Comparison of ENCODE assay signal across 21 cellular contexts in the genomic region with DNA sequence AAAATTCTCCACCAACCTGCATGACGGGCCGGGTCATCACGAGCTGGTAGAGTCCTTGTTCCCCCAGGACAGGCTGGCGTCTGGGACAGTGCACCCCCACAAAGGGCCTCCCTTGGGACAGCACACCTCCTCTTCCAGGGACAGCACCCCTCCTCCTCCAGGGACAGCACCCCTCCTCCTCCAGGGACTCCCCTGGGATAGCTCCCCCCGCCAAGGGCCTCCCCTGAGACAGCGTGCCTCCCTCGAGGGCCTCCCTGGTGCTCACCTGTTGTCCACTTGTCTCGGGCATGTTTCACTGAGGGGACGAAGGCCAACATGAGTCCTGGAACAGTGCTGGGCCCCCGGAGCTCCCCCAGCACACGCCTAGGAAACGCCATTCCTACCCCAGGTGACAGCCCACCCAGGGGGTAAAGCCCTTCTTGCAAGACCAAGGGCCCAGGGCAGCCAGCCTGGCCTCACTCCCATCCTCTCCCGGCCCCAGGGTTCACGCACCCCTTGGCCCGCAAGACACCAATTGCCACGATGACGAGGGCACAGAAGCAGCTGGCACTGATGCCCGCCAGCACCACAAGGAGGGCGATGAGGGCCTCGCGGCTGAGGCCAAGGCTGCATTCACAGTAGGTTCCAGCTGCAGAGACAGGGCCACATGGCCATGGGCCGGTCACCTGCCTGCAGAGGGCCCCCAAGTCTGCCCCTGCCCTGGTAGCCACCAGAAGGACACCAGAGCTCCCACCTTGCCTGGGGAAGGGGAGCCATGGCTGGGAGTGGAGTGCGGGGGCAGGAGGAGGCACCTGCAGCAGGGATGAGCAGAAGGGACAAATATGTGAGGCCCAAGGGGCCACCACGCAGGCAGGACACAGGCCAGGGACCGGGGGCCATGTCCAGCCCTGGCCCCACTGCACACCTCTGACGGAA. TPM values are rescaled to one million over a fixed set of nuclear protein-coding genes. Genes with fewer than 3 reads are reported as not detected.
DNase-seq lines count a peak whose midpoint lies in the region; ATAC-seq, FAIRE-seq and TF ChIP-seq lines count a peak whose summit lies in the region.
"Had no signal": no experiment of that assay in that cellular context is flagged by ENCODE, and none has a peak within 500 bp of the region (broad histone marks: within the 10 kb centered on the region; RNA-seq: fewer than 3 reads in every experiment).

A gene (minus strand): TSS at position 908 of the 915 bp plus-strand sequence. CDS start 29 bp downstream, at position 879.

- no peaks in the 10 kb centered on the region for H3K79me2 ChIP-seq in H1 (ENCODE audit: control insufficient read depth in 1 of 2, insufficient read depth in 2 of 2, low read length in 2 of 2)
- no peaks in the 10 kb centered on the region for H3K79me2 ChIP-seq in PC-3 (ENCODE audit: low read length)

- H3K36me3 ChIP-seq in BLaER1, result no peaks in the 10 kb centered on the region
- no peaks in the 10 kb centered on the region for H3K36me3 ChIP-seq in H7 (replicated peaks; ENCODE audit: control insufficient read depth, insufficient read depth, low read length)
- H3K36me3 ChIP-seq in H1 (ENCODE audit: control insufficient read depth in 2 of 4, insufficient read depth in 4 of 4, low read length in 3 of 4), result no peaks in the 10 kb centered on the region; a peak in 1 of 8 replicates
- H3K36me3 ChIP-seq in stomach, result no peaks in the 10 kb centered on the region
- no peaks in the 10 kb centered on the region for H3K36me3 ChIP-seq in PC-3 (ENCODE audit: low read depth, low read length)
- H3K36me3 ChIP-seq: MG63 had no signal

- peaks cover 15% of the 10 kb centered on the region; the same call in 1 of the 2 replicates for H3K23me2 ChIP-seq in H1 (ENCODE audit: low read depth, low read length)

- H3K9me3 Mint-ChIP-seq in activated CD8-positive, alpha-beta T cell treated with anti-CD3 and anti-CD28 coated beads, Interleukin-2, amount 10 ng/mL, durations not matched to agents 7 days and 5 days (ENCODE audit: insufficient read depth), result no peaks in the 10 kb centered on the region

- no TSS peak for BruUV-seq in PC-3 (replicated peaks; lab: Mats Ljungman, UMichigan)

- FAIRE-seq in H1 (lab: Jason Lieb, UNC), result no peak

- H3K4me1 ChIP-seq in BLaER1, result peaks cover 86% of the 10 kb centered on the region
- peaks cover 0 to 24% (median 14%) of the 10 kb centered on the region in 4 experiments; a peak in 6 of 7 replicates for H3K4me1 ChIP-seq in H1 (replicated peaks in 1 of 4; ENCODE audit: control insufficient read depth in 3 of 4, insufficient read depth in 4 of 4, low read length in 3 of 4)
- H3K4me1 ChIP-seq in stomach, result peaks cover 53 to 94% (median 75%) of the 10 kb centered on the region in 4 donors
- H3K4me1 ChIP-seq in PC-3 (ENCODE audit: insufficient read depth, low read length), result no peaks in the 10 kb centered on the region

- no peaks in the 10 kb centered on the region for H3K9me3 ChIP-seq in BLaER1
- no peaks in the 10 kb centered on the region for H3K9me3 ChIP-seq in H1 (ENCODE audit: insufficient read depth in 2 of 2, low read depth in 1 of 2, low read length in 1 of 2)
- no peaks in the 10 kb centered on the region for H3K9me3 ChIP-seq in stomach
- no peaks in the 10 kb centered on the region for H3K9me3 ChIP-seq in PC-3 (ENCODE audit: low read length)
- H3K9me3 ChIP-seq: Caco-2, MG63 had no signal

- H3K27me3 ChIP-seq in BLaER1 (peaks cover 11% of the 10 kb centered on the region; the same call in 1 of the 2 replicates), H7 (ENCODE audit: control insufficient read depth, insufficient read depth, low read length) (peaks cover 45% of the 10 kb centered on the region), H1 (replicated peaks in 1 of 4; ENCODE audit: control insufficient read depth in 3 of 4, extremely low read depth in 1 of 4, insufficient read depth in 3 of 4, low read length in 3 of 4) (peaks cover 35 to 61% (median 53%) of the 10 kb centered on the region in 4 experiments), stomach (peaks cover 11 to 83% (median 66%) of the 10 kb centered on the region in 3 donors), PC-3 (ENCODE audit: low read length) (peaks cover 12% of the 10 kb centered on the region)

- no peak for TF ChIP-seq CTCF in H1 (IDR thresholded peaks at IDR 0.05; ENCODE audit: control extremely low read depth in 1 of 3, insufficient read depth in 1 of 3, low read depth in 1 of 3, low read length in 3 of 3)
- TF ChIP-seq CTCF in stomach (IDR thresholded peaks at IDR 0.05), result no peak
- TF ChIP-seq CTCF in PC-3 (conservative IDR thresholded peaks at IDR 0.05; ENCODE audit: low read depth, low read length), result no peak

- no peaks in the 10 kb centered on the region for H3K9me2 ChIP-seq in PC-3 (replicated peaks; ENCODE audit: low read length)

- H2AFZ ChIP-seq in H1 (ENCODE audit: low read length) (no peak within 1 kb of the TSS), PC-3 (ENCODE audit: low read length) (no peak within 1 kb of the TSS)

- H3K27ac Mint-ChIP-seq in activated CD8-positive, alpha-beta T cell treated with anti-CD3 and anti-CD28 coated beads, Interleukin-2, amount 10 ng/mL, durations not matched to agents 7 days and 5 days, result no peak within 1 kb of the TSS
- H3K27ac Mint-ChIP-seq: CD4-positive, CD25-positive, alpha-beta regulatory T cell had no signal

- no peaks in the 10 kb centered on the region for H3F3A ChIP-seq in PC-3 (ENCODE audit: low read length, unreplicated experiment)

- H2BK120ac ChIP-seq in H1 (replicated peaks; ENCODE audit: low read depth, low read length), result no peak within 1 kb of the TSS

- H3K4me1 Mint-ChIP-seq in activated CD8-positive, alpha-beta T cell treated with anti-CD3 and anti-CD28 coated beads, Interleukin-2, amount 10 ng/mL, durations not matched to agents 7 days and 5 days (ENCODE audit: low read depth), result peaks cover 3% of the 10 kb centered on the region

- H3K4me2 ChIP-seq in BLaER1, result peak within 1 kb of the TSS; percentile 96
- H3K4me2 ChIP-seq in H1 (ENCODE audit: insufficient read depth in 1 of 2, low read depth in 2 of 2, low read length in 2 of 2), result no peak within 1 kb of the TSS
- H3K4me2 ChIP-seq in PC-3 (ENCODE audit: low read length), result no peak within 1 kb of the TSS

- TF ChIP-seq POLR2A in H1 (IDR thresholded peaks at IDR 0.05; ENCODE audit: control extremely low read depth in 1 of 2, low read depth in 2 of 2, low read length in 2 of 2) (no peak), stomach (IDR thresholded peaks at IDR 0.05) (no peak)

- intact Hi-C loops in stomach (cut with DNase I; ENCODE audit: low total_unique reads), result no loop called here
- intact Hi-C loops in PC-3 (cut with micrococcal nuclease), result no loop called here

- peaks cover 40% of the 10 kb centered on the region for H3K27me3 Mint-ChIP-seq in activated CD8-positive, alpha-beta T cell treated with anti-CD3 and anti-CD28 coated beads, Interleukin-2, amount 10 ng/mL, durations not matched to agents 7 days and 5 days (ENCODE audit: low read depth)

- TF ChIP-seq RAD21 in H1 (IDR thresholded peaks at IDR 0.05 in 1 of 2, conservative IDR thresholded peaks at IDR 0.05 in 1 of 2; ENCODE audit: low read depth in 2 of 2, low read length in 2 of 2), result no peak

- H4K8ac ChIP-seq in H1 (ENCODE audit: extremely low read depth, insufficient read depth, low read length), result 0 out of 2 replicates have a peak within 1 kb of the TSS, but pooled peaks have one; percentile 79

- POLR2A ChIA-PET in H1 (lab: Charles Lee; ENCODE audit: partially characterized antibody), result interaction anchor here (0.7 to 3.3 kb wide), 7 partner anchors 14 to 71 kb away, joined by 3 to 14 read pairs (median 4); a partner anchor contains a TSS
- POLR2A ChIA-PET in HEK293T (lab: Yijun Ruan, JAX), result interaction anchor here (1.0 to 3.2 kb wide), 6 partner anchors 17 to 69 kb away, joined by 3 to 8 read pairs (median 4); a partner anchor contains a TSS
- POLR2A ChIA-PET in PC-3 (lab: Charles Lee; ENCODE audit: unreplicated experiment), result no interaction called here
- POLR2A ChIA-PET in activated CD8-positive, alpha-beta T cell treated with anti-CD3 and anti-CD28 coated beads, Interleukin-2, amount 10 ng/mL, durations not matched to agents 7 days and 5 days (lab: Charles Lee), result interaction anchor here (0.6 to 0.8 kb wide), 4 partner anchors 16 to 71 kb away, joined by 3 to 4 read pairs (median 3); no protein-coding TSS in a partner anchor

- H4K91ac ChIP-seq in H1 (replicated peaks; ENCODE audit: insufficient read length, low read length), result no peak within 1 kb of the TSS

- H3K23ac ChIP-seq in H1 (ENCODE audit: insufficient read length), result no peak within 1 kb of the TSS

- no peak within 1 kb of the TSS for H3K56ac ChIP-seq in H1 (replicated peaks; ENCODE audit: insufficient read length, low read depth, low read length)

- H3K27ac ChIP-seq in BLaER1 (peak within 1 kb of the TSS; percentile 97), H1 (ENCODE audit: low read depth, low read length) (no peak within 1 kb of the TSS), stomach (peak within 1 kb of the TSS in 3 of 5 donors; percentile 35 to 46 (median 36)), PC-3 (ENCODE audit: low read length) (no peak within 1 kb of the TSS)
- H3K27ac ChIP-seq: SK-N-MC had no signal

- CTCF ChIA-PET in H1 (lab: Charles Lee; ENCODE audit: partially characterized antibody), result interaction anchor here (0.6 to 4.3 kb wide), 15 partner anchors 9 to 488 kb away, joined by 3 to 29 read pairs (median 4); a partner anchor contains a TSS
- CTCF ChIA-PET in HEK293T (lab: Yijun Ruan, JAX), result no interaction called here
- CTCF ChIA-PET in PC-3 (lab: Charles Lee), result interaction anchor here (0.6 kb wide), 1 partner anchor 21 kb away, joined by 3 read pairs; no protein-coding TSS in a partner anchor
- CTCF ChIA-PET in activated CD8-positive, alpha-beta T cell treated with anti-CD3 and anti-CD28 coated beads, Interleukin-2, amount 10 ng/mL, durations not matched to agents 7 days and 5 days (lab: Charles Lee), result no interaction called here

- H2AK5ac ChIP-seq in H1 (ENCODE audit: low read depth, low read length), result no peak within 1 kb of the TSS; the same call in 1 of the 2 replicates

- H3K36me3 Mint-ChIP-seq in activated CD8-positive, alpha-beta T cell treated with anti-CD3 and anti-CD28 coated beads, Interleukin-2, amount 10 ng/mL, durations not matched to agents 7 days and 5 days (ENCODE audit: low read depth), result no peaks in the 10 kb centered on the region
- H3K36me3 Mint-ChIP-seq: CD4-positive, CD25-positive, alpha-beta regulatory T cell had no signal

- H2BK12ac ChIP-seq in H1 (ENCODE audit: low read depth, low read length), result no peak within 1 kb of the TSS

- no peak within 1 kb of the TSS for H3K4ac ChIP-seq in H1 (replicated peaks; ENCODE audit: insufficient read length, low read depth, low read length)

- 90% methylated on average over 22 of the region's 26 CpGs; no CpG with 5 or more reads in 1 of the 2 experiments for WGBS in H1 (ENCODE audit: extremely low coverage in 1 of 2, insufficient coverage in 1 of 2, insufficient read length in 1 of 2, insufficient replicate concordance in 2 of 2, low coverage in 1 of 2, low lambda C conversion rate in 2 of 2, missing lambda C conversion rate in 1 of 2), 2 experiments
- WGBS in stomach, 5 donors, result 82 to 90% (median 88%) methylated on average over 17 to 26 of the region's 26 CpGs

- H3K79me1 ChIP-seq in H1 (ENCODE audit: low read depth, low read length), result no peaks in the 10 kb centered on the region

- H2BK15ac ChIP-seq in H1 (ENCODE audit: low read length), result no peak within 1 kb of the TSS

- H2BK5ac ChIP-seq in H1 (ENCODE audit: low read depth, low read length), result no peak within 1 kb of the TSS

- no peak within 1 kb of the TSS for H3K18ac ChIP-seq in H1 (ENCODE audit: extremely low read depth, low read length)

- ATAC-seq in PC-3, result no peak
- no peak for ATAC-seq in activated CD8-positive, alpha-beta T cell treated with anti-CD3 and anti-CD28 coated beads, Interleukin-2, amount 10 ng/mL, durations not matched to agents 7 days and 5 days
- ATAC-seq: HCT116, Panc1, Right ventricle myocardium inferior had no signal

- no peak within 1 kb of the TSS for H3K14ac ChIP-seq in H1 (ENCODE audit: insufficient read length)

- H2BK20ac ChIP-seq in H1 (ENCODE audit: low read length), result peak within 1 kb of the TSS; percentile 48; the same call in 1 of the 2 replicates

- no peak within 1 kb of the TSS for H3K4me3 Mint-ChIP-seq in activated CD8-positive, alpha-beta T cell treated with anti-CD3 and anti-CD28 coated beads, Interleukin-2, amount 10 ng/mL, durations not matched to agents 7 days and 5 days

- H3K9ac ChIP-seq in BLaER1, result peak within 1 kb of the TSS; percentile 86
- no peak within 1 kb of the TSS for H3K9ac ChIP-seq in H1 (replicated peaks in 1 of 4; ENCODE audit: extremely low read depth in 1 of 4, low read depth in 3 of 4, low read length in 3 of 4)
- no peak within 1 kb of the TSS for H3K9ac ChIP-seq in PC-3 (ENCODE audit: low read length)

- no peak within 1 kb of the TSS for H4K5ac ChIP-seq in H1 (ENCODE audit: insufficient read length, low read depth, low read length)

- H3K4me3 ChIP-seq in BLaER1 (peak within 1 kb of the TSS; percentile 56), H7 (ENCODE audit: insufficient read depth, low read depth, low read length) (no peak within 1 kb of the TSS), H1 (ENCODE audit: extremely low read depth in 1 of 4, insufficient read depth in 2 of 4, low read depth in 3 of 4, low read length in 4 of 4) (no peak within 1 kb of the TSS), stomach (no peak within 1 kb of the TSS), PC-3 (ENCODE audit: low read length) (no peak within 1 kb of the TSS)
- H3K4me3 ChIP-seq: MG63, SK-N-MC had no signal

- H4K20me1 ChIP-seq in BLaER1, result peaks cover 23% of the 10 kb centered on the region
- H4K20me1 ChIP-seq in H1 (replicated peaks in 1 of 2; ENCODE audit: control insufficient read depth in 1 of 2, insufficient read depth in 2 of 2, low read length in 2 of 2), result peaks cover 0 to 15% of the 10 kb centered on the region in 2 experiments
- H4K20me1 ChIP-seq in PC-3 (ENCODE audit: low read length), result no peaks in the 10 kb centered on the region

- DNase-seq in H7, result peak; percentile 76
- no peak for DNase-seq in H1 (ENCODE audit: low read depth in 1 of 2, low spot score in 2 of 2)
- DNase-seq in stomach, result no peak
- no peak for DNase-seq in HEK293T (ENCODE audit: extremely low spot score)
- DNase-seq in PC-3, result no peak
- DNase-seq in activated CD8-positive, alpha-beta T cell treated with anti-CD3 and anti-CD28 coated beads, Interleukin-2, amount 10 ng/mL, durations not matched to agents 7 days and 5 days, result no peak
- DNase-seq: Caco-2; CD4-positive, CD25-positive, alpha-beta regulatory T cell; DMS153; MG63; NCI-H1092; NCI-H146; NCI-H2081; NCI-H510A; NCI-H82 had no signal

- no peak for TF ChIP-seq EP300 in H1 (IDR thresholded peaks at IDR 0.05; ENCODE audit: borderline replicate concordance in 1 of 2, low read depth in 2 of 2, low read length in 2 of 2)
- TF ChIP-seq EP300 in stomach (IDR thresholded peaks at IDR 0.05), result no peak

RNA-seq across cellular contexts. Expression of the gene that starts here (rescaled TPM):
- not detected in 2 replicates for total RNA-seq in H7 (2014; rRNA removed; shearing (Covaris generic))
- total RNA-seq in H1 (2021; fragmentation: NEBNext Ultra II Directional; extraction: Animal tissue kit (Norgen Biotek cat#: 25700)), result not detected in 2 replicates
- polyA plus RNA-seq in H1 (2011; rRNA removed), result not detected in 2 replicates
- polyA plus RNA-seq in H1 (2011; cell fraction: cytosol; rRNA removed), result not detected
- not detected for polyA plus RNA-seq in H1 (2011; cell fraction: nucleus; rRNA removed)
- polyA plus RNA-seq in H1 (2012, experiment 1 of 2), result not detected in 4 replicates
- not detected for polyA plus RNA-seq in H1 (2012, experiment 2 of 2)
- not detected for polyA plus RNA-seq in H1 (2013, experiment 1 of 2)
- not detected for polyA plus RNA-seq in H1 (2013, experiment 2 of 2)
- polyA minus RNA-seq in H1 (2011; rRNA and poly(A)+ RNA removed), result not detected in 2 replicates
- polyA minus RNA-seq in H1 (2011; cell fraction: cytosol; rRNA and poly(A)+ RNA removed), result not detected
- polyA minus RNA-seq in H1 (2011; cell fraction: nucleus; rRNA and poly(A)+ RNA removed), result not detected
- not detected for total RNA-seq in stomach
- polyA plus RNA-seq in stomach, result not detected
- not detected in 2 replicates for total RNA-seq in PC-3 (2014; rRNA removed)
- total RNA-seq in activated CD8-positive, alpha-beta T cell treated with anti-CD3 and anti-CD28 coated beads, Interleukin-2, amount 10 ng/mL, durations not matched to agents 7 days and 5 days, result under 1 TPM; 0.29 to 0.32 TPM
- total RNA-seq: A673; Caco-2; CD4-positive, CD25-positive, alpha-beta regulatory T cell; Right ventricle myocardium inferior had no signal
- polyA plus RNA-seq: CD4-positive, CD25-positive, alpha-beta regulatory T cell had no signal

Comparison
In these comparisons a context has a peak if more than half of its experiments do, and no peak if none do; other contexts are left out.
1. Peak in DNase-seq in H7; RNA of the gene not detected or under 1 TPM.
2. H3K27ac ChIP-seq: peak in BLaER1 (single experiment) and stomach (3 of 5); none in H1 (single experiment) and PC-3 (single experiment).
3. CTCF ChIA-PET loops: an anchor here in H1 (0.6 to 4.3 kb wide) and PC-3 (0.6 kb wide); none called in HEK293T and activated CD8-positive, alpha-beta T cell treated with anti-CD3 and anti-CD28 coated beads, Interleukin-2, amount 10 ng/mL, durations not matched to agents 7 days and 5 days.